Comparison of ENCODE assay signal across 1 cellular context in the genomic region with DNA sequence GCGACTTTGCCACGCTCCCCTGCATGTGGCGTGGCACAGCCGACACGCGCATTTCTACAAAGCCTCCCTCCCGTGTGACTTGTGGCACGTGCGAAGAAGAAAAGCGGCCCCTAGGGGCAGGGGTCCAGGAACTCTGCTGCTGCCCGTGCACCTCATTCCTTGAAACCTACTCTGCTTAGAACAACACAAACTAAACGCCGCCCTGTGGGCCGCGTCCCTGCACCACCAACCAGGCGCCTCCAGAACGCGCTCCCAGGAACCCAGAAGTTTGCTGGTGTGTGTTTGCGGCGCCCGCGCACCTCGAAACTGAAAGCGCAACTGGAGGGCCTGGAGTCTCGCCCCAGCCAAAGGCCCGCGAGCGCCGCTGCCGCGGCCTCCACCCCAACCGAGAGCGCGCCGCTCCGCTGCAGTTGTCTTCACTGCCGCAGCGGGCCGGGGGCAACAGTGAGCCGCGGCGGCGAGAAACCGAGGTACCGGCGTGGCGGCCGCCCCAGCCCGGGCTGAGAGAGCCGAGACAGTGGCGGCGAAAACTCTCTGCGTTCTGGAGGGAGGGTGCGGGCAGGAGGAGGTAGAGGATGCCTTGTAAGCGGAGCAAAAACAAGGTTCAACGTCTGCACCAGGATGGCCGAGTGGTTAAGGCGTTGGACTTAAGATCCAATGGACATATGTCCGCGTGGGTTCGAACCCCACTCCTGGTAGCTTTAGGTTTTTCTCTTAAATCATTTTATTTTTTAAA.
TF ChIP-seq lines count a peak whose summit lies in the region.

No MANE protein-coding gene starts in this region.

TF ChIP-seq in K562, 482 proteins besides CTCF, POLR2A, EP300 and RAD21 (continued from another document and continues in another):
- TF ChIP-seq, protein P1, sequence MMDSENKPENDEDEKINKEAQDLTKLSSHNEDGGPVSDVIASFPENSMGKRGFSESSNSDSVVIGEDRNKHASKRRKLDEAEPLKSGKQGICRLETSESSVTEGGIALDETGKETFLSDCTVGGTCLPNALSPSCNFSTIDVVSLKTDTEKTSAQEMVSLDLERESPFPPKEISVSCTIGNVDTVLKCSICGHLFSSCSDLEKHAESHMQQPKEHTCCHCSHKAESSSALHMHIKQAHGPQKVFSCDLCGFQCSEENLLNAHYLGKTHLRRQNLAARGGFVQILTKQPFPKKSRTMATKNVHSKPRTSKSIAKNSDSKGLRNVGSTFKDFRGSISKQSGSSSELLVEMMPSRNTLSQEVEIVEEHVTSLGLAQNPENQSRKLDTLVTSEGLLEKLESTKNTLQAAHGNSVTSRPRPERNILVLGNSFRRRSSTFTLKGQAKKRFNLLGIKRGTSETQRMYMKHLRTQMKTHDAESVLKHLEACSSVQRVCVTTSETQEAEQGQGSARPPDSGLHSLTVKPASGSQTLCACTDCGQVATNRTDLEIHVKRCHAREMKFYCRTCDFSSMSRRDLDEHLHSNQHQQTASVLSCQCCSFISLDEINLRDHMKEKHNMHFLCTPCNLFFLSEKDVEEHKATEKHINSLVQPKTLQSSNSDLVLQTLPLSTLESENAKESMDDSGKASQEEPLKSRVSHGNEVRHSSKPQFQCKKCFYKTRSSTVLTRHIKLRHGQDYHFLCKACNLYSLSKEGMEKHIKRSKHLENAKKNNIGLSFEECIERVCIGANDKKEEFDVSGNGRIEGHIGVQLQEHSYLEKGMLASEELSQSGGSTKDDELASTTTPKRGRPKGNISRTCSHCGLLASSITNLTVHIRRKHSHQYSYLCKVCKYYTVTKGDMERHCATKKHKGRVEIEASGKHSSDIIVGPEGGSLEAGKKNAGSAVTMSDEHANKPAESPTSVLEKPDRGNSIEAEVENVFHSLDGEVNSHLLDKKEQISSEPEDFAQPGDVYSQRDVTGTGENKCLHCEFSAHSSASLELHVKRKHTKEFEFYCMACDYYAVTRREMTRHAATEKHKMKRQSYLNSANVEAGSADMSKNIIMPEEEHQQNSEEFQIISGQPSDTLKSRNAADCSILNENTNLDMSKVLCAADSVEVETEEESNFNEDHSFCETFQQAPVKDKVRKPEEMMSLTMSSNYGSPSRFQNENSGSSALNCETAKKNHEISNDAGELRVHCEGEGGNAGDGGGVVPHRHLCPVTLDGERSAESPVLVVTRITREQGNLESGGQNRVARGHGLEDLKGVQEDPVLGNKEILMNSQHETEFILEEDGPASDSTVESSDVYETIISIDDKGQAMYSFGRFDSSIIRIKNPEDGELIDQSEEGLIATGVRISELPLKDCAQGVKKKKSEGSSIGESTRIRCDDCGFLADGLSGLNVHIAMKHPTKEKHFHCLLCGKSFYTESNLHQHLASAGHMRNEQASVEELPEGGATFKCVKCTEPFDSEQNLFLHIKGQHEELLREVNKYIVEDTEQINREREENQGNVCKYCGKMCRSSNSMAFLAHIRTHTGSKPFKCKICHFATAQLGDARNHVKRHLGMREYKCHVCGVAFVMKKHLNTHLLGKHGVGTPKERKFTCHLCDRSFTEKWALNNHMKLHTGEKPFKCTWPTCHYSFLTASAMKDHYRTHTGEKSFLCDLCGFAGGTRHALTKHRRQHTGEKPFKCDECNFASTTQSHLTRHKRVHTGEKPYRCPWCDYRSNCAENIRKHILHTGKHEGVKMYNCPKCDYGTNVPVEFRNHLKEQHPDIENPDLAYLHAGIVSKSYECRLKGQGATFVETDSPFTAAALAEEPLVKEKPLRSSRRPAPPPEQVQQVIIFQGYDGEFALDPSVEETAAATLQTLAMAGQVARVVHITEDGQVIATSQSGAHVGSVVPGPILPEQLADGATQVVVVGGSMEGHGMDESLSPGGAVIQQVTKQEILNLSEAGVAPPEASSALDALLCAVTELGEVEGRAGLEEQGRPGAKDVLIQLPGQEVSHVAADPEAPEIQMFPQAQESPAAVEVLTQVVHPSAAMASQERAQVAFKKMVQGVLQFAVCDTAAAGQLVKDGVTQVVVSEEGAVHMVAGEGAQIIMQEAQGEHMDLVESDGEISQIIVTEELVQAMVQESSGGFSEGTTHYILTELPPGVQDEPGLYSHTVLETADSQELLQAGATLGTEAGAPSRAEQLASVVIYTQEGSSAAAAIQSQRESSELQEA (IDR thresholded peaks at IDR 0.05; ENCODE audit: low read depth): peak; percentile 74
- peak; percentile 33 for TF ChIP-seq KDM5B (IDR thresholded peaks at IDR 0.05; ENCODE audit: insufficient replicate concordance, low read depth, low read length)
- TF ChIP-seq, protein P2, sequence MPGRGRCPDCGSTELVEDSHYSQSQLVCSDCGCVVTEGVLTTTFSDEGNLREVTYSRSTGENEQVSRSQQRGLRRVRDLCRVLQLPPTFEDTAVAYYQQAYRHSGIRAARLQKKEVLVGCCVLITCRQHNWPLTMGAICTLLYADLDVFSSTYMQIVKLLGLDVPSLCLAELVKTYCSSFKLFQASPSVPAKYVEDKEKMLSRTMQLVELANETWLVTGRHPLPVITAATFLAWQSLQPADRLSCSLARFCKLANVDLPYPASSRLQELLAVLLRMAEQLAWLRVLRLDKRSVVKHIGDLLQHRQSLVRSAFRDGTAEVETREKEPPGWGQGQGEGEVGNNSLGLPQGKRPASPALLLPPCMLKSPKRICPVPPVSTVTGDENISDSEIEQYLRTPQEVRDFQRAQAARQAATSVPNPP (IDR thresholded peaks at IDR 0.05; ENCODE audit: borderline replicate concordance, insufficient read depth, insufficient read length): no peak
- TF ChIP-seq EGR1 (conservative IDR thresholded peaks at IDR 0.05): peak; percentile 22; the same call in 1 of the 2 replicates
- TF ChIP-seq, protein P3, sequence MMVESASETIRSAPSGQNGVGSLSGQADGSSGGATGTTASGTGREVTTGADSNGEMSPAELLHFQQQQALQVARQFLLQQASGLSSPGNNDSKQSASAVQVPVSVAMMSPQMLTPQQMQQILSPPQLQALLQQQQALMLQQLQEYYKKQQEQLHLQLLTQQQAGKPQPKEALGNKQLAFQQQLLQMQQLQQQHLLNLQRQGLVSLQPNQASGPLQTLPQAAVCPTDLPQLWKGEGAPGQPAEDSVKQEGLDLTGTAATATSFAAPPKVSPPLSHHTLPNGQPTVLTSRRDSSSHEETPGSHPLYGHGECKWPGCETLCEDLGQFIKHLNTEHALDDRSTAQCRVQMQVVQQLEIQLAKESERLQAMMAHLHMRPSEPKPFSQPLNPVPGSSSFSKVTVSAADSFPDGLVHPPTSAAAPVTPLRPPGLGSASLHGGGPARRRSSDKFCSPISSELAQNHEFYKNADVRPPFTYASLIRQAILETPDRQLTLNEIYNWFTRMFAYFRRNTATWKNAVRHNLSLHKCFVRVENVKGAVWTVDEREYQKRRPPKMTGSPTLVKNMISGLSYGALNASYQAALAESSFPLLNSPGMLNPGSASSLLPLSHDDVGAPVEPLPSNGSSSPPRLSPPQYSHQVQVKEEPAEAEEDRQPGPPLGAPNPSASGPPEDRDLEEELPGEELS (CRISPR knock-in tag; IDR thresholded peaks at IDR 0.05; ENCODE audit: borderline replicate concordance): peak; percentile 98
- TF ChIP-seq, protein P4, sequence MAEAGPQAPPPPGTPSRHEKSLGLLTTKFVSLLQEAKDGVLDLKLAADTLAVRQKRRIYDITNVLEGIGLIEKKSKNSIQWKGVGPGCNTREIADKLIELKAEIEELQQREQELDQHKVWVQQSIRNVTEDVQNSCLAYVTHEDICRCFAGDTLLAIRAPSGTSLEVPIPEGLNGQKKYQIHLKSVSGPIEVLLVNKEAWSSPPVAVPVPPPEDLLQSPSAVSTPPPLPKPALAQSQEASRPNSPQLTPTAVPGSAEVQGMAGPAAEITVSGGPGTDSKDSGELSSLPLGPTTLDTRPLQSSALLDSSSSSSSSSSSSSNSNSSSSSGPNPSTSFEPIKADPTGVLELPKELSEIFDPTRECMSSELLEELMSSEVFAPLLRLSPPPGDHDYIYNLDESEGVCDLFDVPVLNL (CRISPR knock-in tag; IDR thresholded peaks at IDR 0.05; ENCODE audit: low read depth): peak; percentile 81; the same call in 1 of the 2 replicates
- TF ChIP-seq HDAC2 (IDR thresholded peaks at IDR 0.05): peak; percentile 42
- no peak for TF ChIP-seq CBX2 (IDR thresholded peaks at IDR 0.05; ENCODE audit: insufficient read depth, low read length, poor library complexity, severe bottlenecking)
- TF ChIP-seq PHF8 (IDR thresholded peaks at IDR 0.05; ENCODE audit: borderline replicate concordance, low read length): peak; percentile 76
- TF ChIP-seq, protein P5, sequence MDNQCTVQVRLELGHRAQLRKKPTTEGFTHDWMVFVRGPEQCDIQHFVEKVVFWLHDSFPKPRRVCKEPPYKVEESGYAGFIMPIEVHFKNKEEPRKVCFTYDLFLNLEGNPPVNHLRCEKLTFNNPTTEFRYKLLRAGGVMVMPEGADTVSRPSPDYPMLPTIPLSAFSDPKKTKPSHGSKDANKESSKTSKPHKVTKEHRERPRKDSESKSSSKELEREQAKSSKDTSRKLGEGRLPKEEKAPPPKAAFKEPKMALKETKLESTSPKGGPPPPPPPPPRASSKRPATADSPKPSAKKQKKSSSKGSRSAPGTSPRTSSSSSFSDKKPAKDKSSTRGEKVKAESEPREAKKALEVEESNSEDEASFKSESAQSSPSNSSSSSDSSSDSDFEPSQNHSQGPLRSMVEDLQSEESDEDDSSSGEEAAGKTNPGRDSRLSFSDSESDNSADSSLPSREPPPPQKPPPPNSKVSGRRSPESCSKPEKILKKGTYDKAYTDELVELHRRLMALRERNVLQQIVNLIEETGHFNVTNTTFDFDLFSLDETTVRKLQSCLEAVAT (IDR thresholded peaks at IDR 0.05): peak in 1 of 2 experiments; percentile 78; a peak in 2 of 4 replicates
- peak; percentile 81 for TF ChIP-seq GABPB1 (CRISPR knock-in tag; IDR thresholded peaks at IDR 0.05)
- TF ChIP-seq LCOR (CRISPR knock-in tag; IDR thresholded peaks at IDR 0.05): peak; percentile 80; the same call in 1 of the 2 replicates
- peak; percentile 55; the same call in 1 of the 2 replicates for TF ChIP-seq RFX5 (IDR thresholded peaks at IDR 0.05; ENCODE audit: low read depth, low read length)
- no peak for TF ChIP-seq PCBP2 (IDR thresholded peaks at IDR 0.05; ENCODE audit: low read depth, low read length, poor library complexity, severe bottlenecking)
- peak in 1 of 2 experiments; percentile 88; a peak in 2 of 4 replicates for TF ChIP-seq CSDE1 (IDR thresholded peaks at IDR 0.05)
- TF ChIP-seq, protein P6, sequence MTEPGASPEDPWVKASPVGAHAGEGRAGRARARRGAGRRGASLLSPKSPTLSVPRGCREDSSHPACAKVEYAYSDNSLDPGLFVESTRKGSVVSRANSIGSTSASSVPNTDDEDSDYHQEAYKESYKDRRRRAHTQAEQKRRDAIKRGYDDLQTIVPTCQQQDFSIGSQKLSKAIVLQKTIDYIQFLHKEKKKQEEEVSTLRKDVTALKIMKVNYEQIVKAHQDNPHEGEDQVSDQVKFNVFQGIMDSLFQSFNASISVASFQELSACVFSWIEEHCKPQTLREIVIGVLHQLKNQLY (CRISPR knock-in tag; conservative IDR thresholded peaks at IDR 0.05): no peak; a peak in 1 of 4 replicates
- peak; percentile 19; the same call in 1 of the 2 replicates for TF ChIP-seq ZNF24 (IDR thresholded peaks at IDR 0.05)
- peak; percentile 95 for TF ChIP-seq POLR3A (IDR thresholded peaks at IDR 0.05; ENCODE audit: borderline replicate concordance, extremely low read depth, insufficient read depth, insufficient read length)
- TF ChIP-seq CEBPG (CRISPR knock-in tag; IDR thresholded peaks at IDR 0.05): peak; percentile 42; the same call in 1 of the 2 replicates
- no peak; a peak in 2 of 4 replicates for TF ChIP-seq CEBPG (tag; conservative IDR thresholded peaks at IDR 0.05 in 1 of 2, IDR thresholded peaks at IDR 0.05 in 1 of 2)
- peak; percentile 56; the same call in 1 of the 2 replicates for TF ChIP-seq ZKSCAN1 (IDR thresholded peaks at IDR 0.05; ENCODE audit: low read depth, low read length)
- 0 out of 2 replicates have a peak, but pooled peaks have one; percentile 4 for TF ChIP-seq HDGF (IDR thresholded peaks at IDR 0.05)
- TF ChIP-seq, protein P7, sequence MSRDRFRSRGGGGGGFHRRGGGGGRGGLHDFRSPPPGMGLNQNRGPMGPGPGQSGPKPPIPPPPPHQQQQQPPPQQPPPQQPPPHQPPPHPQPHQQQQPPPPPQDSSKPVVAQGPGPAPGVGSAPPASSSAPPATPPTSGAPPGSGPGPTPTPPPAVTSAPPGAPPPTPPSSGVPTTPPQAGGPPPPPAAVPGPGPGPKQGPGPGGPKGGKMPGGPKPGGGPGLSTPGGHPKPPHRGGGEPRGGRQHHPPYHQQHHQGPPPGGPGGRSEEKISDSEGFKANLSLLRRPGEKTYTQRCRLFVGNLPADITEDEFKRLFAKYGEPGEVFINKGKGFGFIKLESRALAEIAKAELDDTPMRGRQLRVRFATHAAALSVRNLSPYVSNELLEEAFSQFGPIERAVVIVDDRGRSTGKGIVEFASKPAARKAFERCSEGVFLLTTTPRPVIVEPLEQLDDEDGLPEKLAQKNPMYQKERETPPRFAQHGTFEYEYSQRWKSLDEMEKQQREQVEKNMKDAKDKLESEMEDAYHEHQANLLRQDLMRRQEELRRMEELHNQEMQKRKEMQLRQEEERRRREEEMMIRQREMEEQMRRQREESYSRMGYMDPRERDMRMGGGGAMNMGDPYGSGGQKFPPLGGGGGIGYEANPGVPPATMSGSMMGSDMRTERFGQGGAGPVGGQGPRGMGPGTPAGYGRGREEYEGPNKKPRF (IDR thresholded peaks at IDR 0.05; ENCODE audit: low read depth, low read length): no peak
- TF ChIP-seq POLR3G (IDR thresholded peaks at IDR 0.05; ENCODE audit: extremely low read depth, insufficient read length, insufficient replicate concordance): peak; percentile 97
- peak; percentile 6; the same call in 1 of the 2 replicates for TF ChIP-seq MAFF (IDR thresholded peaks at IDR 0.05; ENCODE audit: low read length)
- peak; percentile 21; the same call in 1 of the 2 replicates for TF ChIP-seq MBD2 (IDR thresholded peaks at IDR 0.05; ENCODE audit: borderline replicate concordance, low read depth)
- TF ChIP-seq RAD51 (IDR thresholded peaks at IDR 0.05; ENCODE audit: borderline replicate concordance, low read depth): no peak
- no peak for TF ChIP-seq ZNF212 (CRISPR knock-in tag; IDR thresholded peaks at IDR 0.05)
- TF ChIP-seq CBFB (CRISPR knock-in tag; IDR thresholded peaks at IDR 0.05): peak; percentile 29; the same call in 1 of the 2 replicates
- no peak for TF ChIP-seq PHTF2 (CRISPR knock-in tag; IDR thresholded peaks at IDR 0.05)
- TF ChIP-seq YBX1 (IDR thresholded peaks at IDR 0.05): no peak
- 0 out of 2 replicates have a peak, but pooled peaks have one; percentile 30 for TF ChIP-seq DPF2 (IDR thresholded peaks at IDR 0.05)
- TF ChIP-seq ZNF217 (CRISPR knock-in tag; IDR thresholded peaks at IDR 0.05): 0 out of 2 replicates have a peak, but pooled peaks have one; percentile 70
- peak; percentile 98 for TF ChIP-seq ZNF232 (CRISPR knock-in tag; IDR thresholded peaks at IDR 0.05)
- TF ChIP-seq MTA1 (IDR thresholded peaks at IDR 0.05; ENCODE audit: borderline replicate concordance): 0 out of 2 replicates have a peak, but pooled peaks have one; percentile 59
- 0 out of 2 replicates have a peak, but pooled peaks have one; percentile 49 for TF ChIP-seq ERF (CRISPR knock-in tag; IDR thresholded peaks at IDR 0.05)
- peak; percentile 90 for TF ChIP-seq RBFOX2 (IDR thresholded peaks at IDR 0.05; ENCODE audit: low read depth, low read length)
- TF ChIP-seq, protein P8, sequence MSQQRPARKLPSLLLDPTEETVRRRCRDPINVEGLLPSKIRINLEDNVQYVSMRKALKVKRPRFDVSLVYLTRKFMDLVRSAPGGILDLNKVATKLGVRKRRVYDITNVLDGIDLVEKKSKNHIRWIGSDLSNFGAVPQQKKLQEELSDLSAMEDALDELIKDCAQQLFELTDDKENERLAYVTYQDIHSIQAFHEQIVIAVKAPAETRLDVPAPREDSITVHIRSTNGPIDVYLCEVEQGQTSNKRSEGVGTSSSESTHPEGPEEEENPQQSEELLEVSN (IDR thresholded peaks at IDR 0.05; ENCODE audit: borderline replicate concordance in 1 of 2, extremely low read depth in 1 of 2, insufficient read depth in 1 of 2, insufficient read length in 1 of 2, low read depth in 1 of 2, low read length in 1 of 2, poor library complexity in 1 of 2, severe bottlenecking in 1 of 2): peak; percentile 92 to 95
- TF ChIP-seq HMGN3 (IDR thresholded peaks at IDR 0.05; ENCODE audit: borderline replicate concordance, extremely low read depth, insufficient read length, low read depth, low read length): peak; percentile 82
- peak; percentile 91 for TF ChIP-seq FOXP1 (CRISPR knock-in tag; IDR thresholded peaks at IDR 0.05)
